In genomic region chrX:154411322-154411980, GRCh38 we compare ENCODE assay signal across 1 cellular context.
TF ChIP-seq lines count a peak whose summit lies in the region.

TSS of gene TAFAZZIN (plus strand) at chrX:154411539. CDS start at chrX:154411844, 305 bp downstream.

TF ChIP-seq in HepG2, 621 proteins besides CTCF, POLR2A, EP300 and RAD21 (continued from another document and continues in another):
- TF ChIP-seq RERE (CRISPR knock-in tag; IDR thresholded peaks at IDR 0.05; ENCODE audit: low read depth), result no peak
- TF ChIP-seq BRF2 (CRISPR knock-in tag; IDR thresholded peaks at IDR 0.05), result no peak
- TF ChIP-seq HDAC6 (IDR thresholded peaks at IDR 0.05; ENCODE audit: low read depth, low read length), result no peak
- TF ChIP-seq ZNF720 (CRISPR knock-in tag; IDR thresholded peaks at IDR 0.05), result no peak
- TF ChIP-seq ZNF446 (CRISPR knock-in tag; IDR thresholded peaks at IDR 0.05), result no peak
- no peak for TF ChIP-seq ZNF468 (CRISPR knock-in tag; IDR thresholded peaks at IDR 0.05)
- TF ChIP-seq ZNF672 (CRISPR knock-in tag; IDR thresholded peaks at IDR 0.05), result no peak
- 0 out of 2 replicates have a peak, but pooled peaks have one; percentile 31 for TF ChIP-seq PHF21A (CRISPR knock-in tag; IDR thresholded peaks at IDR 0.05)
- no peak for TF ChIP-seq DZIP1 (CRISPR knock-in tag; IDR thresholded peaks at IDR 0.05)
- TF ChIP-seq MBD4 (IDR thresholded peaks at IDR 0.05; ENCODE audit: borderline replicate concordance, low read length), result no peak
- no peak for TF ChIP-seq ZNF747 (CRISPR knock-in tag; IDR thresholded peaks at IDR 0.05; ENCODE audit: borderline replicate concordance)
- 0 out of 2 replicates have a peak, but pooled peaks have one; percentile 44 for TF ChIP-seq ZIK1 (CRISPR knock-in tag; IDR thresholded peaks at IDR 0.05; ENCODE audit: borderline replicate concordance, low read depth)
- TF ChIP-seq ZNF318 (CRISPR knock-in tag; IDR thresholded peaks at IDR 0.05), result no peak
- no peak for TF ChIP-seq E2F5 (CRISPR knock-in tag; conservative IDR thresholded peaks at IDR 0.05)
- no peak for TF ChIP-seq CBFB (CRISPR knock-in tag; IDR thresholded peaks at IDR 0.05)
- TF ChIP-seq SETDB1 (CRISPR knock-in tag; IDR thresholded peaks at IDR 0.05; ENCODE audit: borderline replicate concordance), result no peak
- TF ChIP-seq MAX (IDR thresholded peaks at IDR 0.05), result peak; percentile 63
- TF ChIP-seq NKX3-1 (CRISPR knock-in tag; IDR thresholded peaks at IDR 0.05), result no peak
- no peak for TF ChIP-seq ZNF530 (CRISPR knock-in tag; IDR thresholded peaks at IDR 0.05; ENCODE audit: low read depth)
- no peak for TF ChIP-seq RFX5 (IDR thresholded peaks at IDR 0.05; ENCODE audit: low read depth, low read length)
- no peak for TF ChIP-seq ZNF121 (CRISPR knock-in tag; IDR thresholded peaks at IDR 0.05)
- TF ChIP-seq GLMP (CRISPR knock-in tag; IDR thresholded peaks at IDR 0.05; ENCODE audit: borderline replicate concordance), result no peak
- TF ChIP-seq CREB3 (CRISPR knock-in tag; IDR thresholded peaks at IDR 0.05), result no peak
- no peak for TF ChIP-seq ZNF296 (CRISPR knock-in tag; conservative IDR thresholded peaks at IDR 0.05)
- no peak for TF ChIP-seq GRHL1 (CRISPR knock-in tag; conservative IDR thresholded peaks at IDR 0.05)
- no peak for TF ChIP-seq XBP1 (CRISPR knock-in tag; IDR thresholded peaks at IDR 0.05)
- no peak for TF ChIP-seq ZNF367 (CRISPR knock-in tag; IDR thresholded peaks at IDR 0.05; ENCODE audit: borderline replicate concordance)
- TF ChIP-seq NFYC (CRISPR knock-in tag; IDR thresholded peaks at IDR 0.05), result no peak
- no peak for TF ChIP-seq ZNF382 (CRISPR knock-in tag; IDR thresholded peaks at IDR 0.05; ENCODE audit: borderline replicate concordance)
- TF ChIP-seq ZNF335 (CRISPR knock-in tag; IDR thresholded peaks at IDR 0.05), result no peak
- no peak for TF ChIP-seq PAF1 (CRISPR knock-in tag; IDR thresholded peaks at IDR 0.05)
- no peak for TF ChIP-seq PLSCR1 (CRISPR knock-in tag; IDR thresholded peaks at IDR 0.05; ENCODE audit: borderline replicate concordance)
